ENCODE assay signal across 28 cellular contexts in genomic region chr20:62284448-62284847, GRCh38.
"Had no signal": no experiment of that assay in that cellular context is flagged by ENCODE, and none has a peak within 500 bp of the region (broad histone marks: within the 10 kb centered on the region; RNA-seq: fewer than 3 reads in every experiment).

No MANE protein-coding gene starts in this region.

- H3K4me1 ChIP-seq: pancreas, prostate gland, sigmoid colon, tibial artery had no signal

- H3K4me3 ChIP-seq: esophagus squamous epithelium, hepatocyte, pancreas, prostate gland, sigmoid colon, smooth muscle cell, stomach, tibial artery, upper lobe of right lung had no signal

- H3K27ac ChIP-seq: epithelial cell of prostate, hepatocyte, pancreas, prostate gland, sigmoid colon, stomach, tibial artery, upper lobe of right lung had no signal

- H3K9me3 ChIP-seq: esophagus squamous epithelium, neutrophil, pancreas, prostate gland, sigmoid colon, stomach, tibial artery, upper lobe of right lung had no signal

- FAIRE-seq: bronchial epithelial cell, pancreas had no signal

- H3K27me3 ChIP-seq: esophagus squamous epithelium, hepatocyte, neutrophil, pancreas, sigmoid colon, stomach, tibial artery, upper lobe of right lung had no signal

- DNase-seq: activated B cell treated with CpG ODN at 0.5 μM for 24 hours; activated CD4-positive, alpha-beta T cell treated with anti-CD3 and anti-CD28 coated beads for 36 hours; activated CD8-positive, alpha-beta memory T cell treated with anti-CD3 and anti-CD28 coated beads, Interleukin-2, amount 10 ng/mL, durations not matched to agents 7 days and 5 days; activated CD8-positive, alpha-beta T cell treated with anti-CD3 and anti-CD28 coated beads, Interleukin-2, amount 10 ng/mL, durations not matched to agents 7 days and 5 days; activated T-cell treated with anti-CD3 and anti-CD28 coated beads, Interleukin-2, amount 50 U/mL, for 48 hours; anterior cingulate cortex; endodermal cell; esophagus squamous epithelium; foreskin melanocyte; islet precursor cell; mammary epithelial cell; naive B cell; nephron progenitor cell; retina; sigmoid colon; stimulated activated CD4-positive, alpha-beta T cell treated with anti-CD3 and anti-CD28 coated beads, Interleukin-2, amount 100 ng/mL, for 24 hours; stimulated activated naive B cell treated with anti-CD40 and anti-IgM and Interleukin-4, amounts not matched to agents 10 μg/mL and 1 μg/mL and 100 μg/mL, for 72 hours; stomach; T-helper 2 cell; tibial artery; upper lobe of right lung had no signal

- H3K79me2 ChIP-seq: hepatocyte had no signal

- H2AFZ ChIP-seq: hepatocyte had no signal

- ATAC-seq: activated CD4-positive, alpha-beta T cell treated with anti-CD3 and anti-CD28 coated beads for 36 hours; activated CD8-positive, alpha-beta memory T cell treated with anti-CD3 and anti-CD28 coated beads, Interleukin-2, amount 10 ng/mL, durations not matched to agents 7 days and 5 days; activated CD8-positive, alpha-beta T cell treated with anti-CD3 and anti-CD28 coated beads, Interleukin-2, amount 10 ng/mL, durations not matched to agents 7 days and 5 days; pancreas; stimulated activated naive B cell treated with anti-CD40 and anti-IgM and Interleukin-4, amounts not matched to agents 10 μg/mL and 1 μg/mL and 100 μg/mL, for 72 hours; upper lobe of right lung had no signal

- H3K4me2 ChIP-seq: hepatocyte, smooth muscle cell had no signal
